ENCODE assay signal across 8 cellular contexts in genomic region chr11:83070044-83070877, GRCh38. TPM values are rescaled to one million over a fixed set of nuclear protein-coding genes. Genes with fewer than 3 reads are reported as not detected.
DNase-seq lines count a peak whose midpoint lies in the region; ATAC-seq, FAIRE-seq and TF ChIP-seq lines count a peak whose summit lies in the region.

No MANE protein-coding gene starts in this region.

- no peak for TF ChIP-seq CTCF in HFFc6 (IDR thresholded peaks at IDR 0.05)
- TF ChIP-seq CTCF in astrocyte of the spinal cord (IDR thresholded peaks at IDR 0.05; ENCODE audit: low read depth, low read length): no peak
- no peak for TF ChIP-seq CTCF in kidney epithelial cell (IDR thresholded peaks at IDR 0.05; ENCODE audit: insufficient read depth, low read length, poor library complexity, severe bottlenecking)
- no peak for TF ChIP-seq CTCF in pancreas (IDR thresholded peaks at IDR 0.05)

- WGBS in pancreas, 2 donors: 30 to 36% methylated on average over 7 of the region's 7 CpGs

- FAIRE-seq in urothelium cell line (lab: Jason Lieb, UNC) (no peak), pancreas (lab: Jason Lieb, UNC) (no peak)

- H3K9me3 ChIP-seq in pancreas: no peaks in the 10 kb centered on the region

- H3K36me3 Mint-ChIP-seq in HFFc6 (ENCODE audit: low read depth): peaks cover 4% of the 10 kb centered on the region; the same call in 1 of the 2 replicates
- H3K36me3 Mint-ChIP-seq in activated T-cell treated with anti-CD3 and anti-CD28 coated beads, Interleukin-2, amount 50 U/mL, for 4 hours (ENCODE audit: insufficient read depth): peaks cover 15% of the 10 kb centered on the region

- H3K36me3 ChIP-seq in kidney epithelial cell (ENCODE audit: control insufficient read depth, insufficient read depth, low read length) (no peaks in the 10 kb centered on the region), pancreas (no peaks in the 10 kb centered on the region)

- H3K27ac ChIP-seq in pancreas: peak overlapping the region in 2 of 4 donors; percentile 86 to 91

- H3K4me3 ChIP-seq in astrocyte of the spinal cord (ENCODE audit: low read depth, low read length): peak overlapping the region; percentile 79
- peak overlapping the region; percentile 62 for H3K4me3 ChIP-seq in kidney epithelial cell (ENCODE audit: low read depth, low read length)
- H3K4me3 ChIP-seq in pancreas: peak overlapping the region in 2 of 4 donors; percentile 57 to 75

- in situ Hi-C loops in astrocyte of the spinal cord (cut with HindIII; ENCODE audit: low sequenced_read_pairs): no loop called here

- peaks cover 0 to 18% (median 10%) of the 10 kb centered on the region in 3 donors for H3K4me1 ChIP-seq in pancreas

- DNase-seq in AG08395 (ENCODE audit: low spot score) (peak; percentile 72), HFFc6 (peak; percentile 50), astrocyte of the spinal cord (ENCODE audit: low read depth, low spot score) (peak; percentile 63), kidney epithelial cell (ENCODE audit: low read depth) (no peak), urothelium cell line (ENCODE audit: low spot score) (peak; percentile 48), pancreas (no peak)
- no peak for DNase-seq in activated T-cell treated with anti-CD3 and anti-CD28 coated beads, Interleukin-2, amount 50 U/mL, for 4 hours

- H3K27ac Mint-ChIP-seq in HFFc6: no peak overlapping the region; the same call in 1 of the 2 replicates

- H3K9me3 Mint-ChIP-seq in HFFc6: no peaks in the 10 kb centered on the region
- no peaks in the 10 kb centered on the region for H3K9me3 Mint-ChIP-seq in activated T-cell treated with anti-CD3 and anti-CD28 coated beads, Interleukin-2, amount 50 U/mL, for 4 hours

- H3K27me3 ChIP-seq in kidney epithelial cell (ENCODE audit: control insufficient read depth, insufficient read depth, low read length) (no peaks in the 10 kb centered on the region), pancreas (no peaks in the 10 kb centered on the region)

- H3K4me3 Mint-ChIP-seq in HFFc6: no peak overlapping the region
- no peak overlapping the region for H3K4me3 Mint-ChIP-seq in activated T-cell treated with anti-CD3 and anti-CD28 coated beads, Interleukin-2, amount 50 U/mL, for 4 hours

- intact Hi-C loops in pancreas (cut with DNase I): no loop called here

- peaks cover 41% of the 10 kb centered on the region for H3K4me1 Mint-ChIP-seq in HFFc6 (ENCODE audit: low read depth)
- peaks cover 26% of the 10 kb centered on the region for H3K4me1 Mint-ChIP-seq in activated T-cell treated with anti-CD3 and anti-CD28 coated beads, Interleukin-2, amount 50 U/mL, for 4 hours (ENCODE audit: low read depth)

- ATAC-seq in pancreas (no peak), HG02610 (IDR thresholded peaks at IDR 0.05; ENCODE audit: unreplicated experiment) (no peak)
- no peak for ATAC-seq in activated T-cell treated with anti-CD3 and anti-CD28 coated beads, Interleukin-2, amount 50 U/mL, for 4 hours

- H3K27me3 Mint-ChIP-seq in HFFc6 (ENCODE audit: insufficient read depth): no peaks in the 10 kb centered on the region
- no peaks in the 10 kb centered on the region for H3K27me3 Mint-ChIP-seq in activated T-cell treated with anti-CD3 and anti-CD28 coated beads, Interleukin-2, amount 50 U/mL, for 4 hours (ENCODE audit: low read depth)

RNA-seq across cellular contexts. Expression of gene RAB30, which starts 1.4 kb away (rescaled TPM):
- total RNA-seq in HFFc6 (2021; fragmentation: NEBNext Ultra II Directional; extraction: Animal tissue kit (Norgen Biotek cat#: 25700)): 10 to 100 TPM; 17.6 to 22.2 (median 19.4) TPM
- 1.6 and 5.8 TPM in 2 replicates for total RNA-seq in kidney epithelial cell
- 1 to 10 TPM; 4.0 to 6.7 (median 5.3) TPM for total RNA-seq in pancreas
- 1 to 10 TPM; 1.0 to 1.5 TPM for polyA plus RNA-seq in pancreas
- total RNA-seq in activated T-cell treated with anti-CD3 and anti-CD28 coated beads, Interleukin-2, amount 50 U/mL, for 4 hours: 10 to 100 TPM; 10.5 to 12.4 (median 11.3) TPM

Comparison
In these comparisons a context has a peak if more than half of its experiments do, and no peak if none do; other contexts are left out.
1. DNase-seq: peak in AG08395 (single experiment), HFFc6 (single experiment), astrocyte of the spinal cord (single experiment) and urothelium cell line (single experiment); none in kidney epithelial cell (single experiment), pancreas (0 of 6) and activated T-cell treated with anti-CD3 and anti-CD28 coated beads, Interleukin-2, amount 50 U/mL, for 4 hours (single experiment).